8 cellular contexts compared by ENCODE assay signal in the genomic region with DNA sequence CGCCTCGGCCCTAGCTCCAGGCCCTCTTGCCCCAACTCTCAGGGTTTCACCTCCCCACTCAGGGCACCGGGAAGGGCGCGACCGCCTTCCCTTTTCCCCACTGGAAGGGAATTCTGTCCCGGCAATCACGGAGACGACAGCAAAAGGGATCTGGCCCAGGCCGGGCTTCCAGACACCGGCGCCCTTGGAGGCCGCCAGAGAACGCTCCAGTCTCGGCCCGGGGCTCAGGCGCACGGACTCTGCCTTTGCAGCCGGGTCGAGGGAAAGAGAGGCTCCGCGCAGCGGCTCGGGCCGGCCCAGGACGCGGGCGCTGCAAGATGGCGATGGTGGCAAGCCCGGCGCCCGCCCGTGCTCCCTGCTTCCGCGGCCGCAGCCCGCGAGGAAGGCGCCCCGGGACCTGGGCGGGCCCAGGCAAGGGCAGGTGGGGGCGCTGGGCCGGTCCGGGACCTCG. TPM values are rescaled to one million over a fixed set of nuclear protein-coding genes. Genes with fewer than 3 reads are reported as not detected.
DNase-seq lines count a peak whose midpoint lies in the region; ATAC-seq, FAIRE-seq and TF ChIP-seq lines count a peak whose summit lies in the region.

No MANE protein-coding gene starts in this region.

- POLR2A ChIA-PET in HCT116 (lab: Charles Lee), result interaction anchor here (2.0 kb wide), 1 partner anchor 98 kb away, joined by 8 read pairs; a partner anchor contains a TSS

- H3K4me3 ChIP-seq in DOHH2 (ENCODE audit: low read length) (peak overlapping the region; percentile 94), HCT116 (replicated peaks in 1 of 2; ENCODE audit: low read depth in 1 of 2, low read length in 2 of 2) (peak overlapping the region; percentile 86 to 90), SU-DHL-6 (ENCODE audit: insufficient read depth, low read length, poor library complexity, severe bottlenecking) (peak overlapping the region; percentile 99)

- ATAC-seq in HCT116 (no peak), GM19397 (IDR thresholded peaks at IDR 0.05; ENCODE audit: unreplicated experiment) (no peak)

- H3K9me2 ChIP-seq in DOHH2 (replicated peaks; ENCODE audit: control insufficient read depth, low read length), result no peaks in the 10 kb centered on the region
- H3K9me2 ChIP-seq in HCT116 (ENCODE audit: insufficient read depth), result no peaks in the 10 kb centered on the region
- no peaks in the 10 kb centered on the region for H3K9me2 ChIP-seq in SU-DHL-6 (replicated peaks; ENCODE audit: insufficient read depth, low read length)

- CTCF ChIA-PET in HCT116 (lab: Charles Lee), result no interaction called here

- TF ChIP-seq RAD21 in HCT116 (IDR thresholded peaks at IDR 0.05; ENCODE audit: low read depth), result no peak

- H3K36me3 ChIP-seq in DOHH2 (ENCODE audit: control insufficient read depth, low read length) (peaks cover 69% of the 10 kb centered on the region), HCT116 (ENCODE audit: control insufficient read depth in 1 of 2, insufficient read depth in 2 of 2, low read length in 2 of 2) (peaks cover 0 to 5% of the 10 kb centered on the region in 2 experiments; a peak in 1 of 4 replicates), SU-DHL-6 (ENCODE audit: low read length) (peaks cover 4% of the 10 kb centered on the region; the same call in 1 of the 2 replicates)

- H3K27me3 ChIP-seq in DOHH2 (ENCODE audit: control insufficient read depth, low read length) (no peaks in the 10 kb centered on the region), HCT116 (ENCODE audit: insufficient read depth, low read length) (no peaks in the 10 kb centered on the region), SU-DHL-6 (ENCODE audit: low read length) (no peaks in the 10 kb centered on the region)

- H3K79me2 ChIP-seq in DOHH2 (ENCODE audit: control insufficient read depth, low read length) (peaks cover 81% of the 10 kb centered on the region), HCT116 (ENCODE audit: insufficient read depth, low read length) (peaks cover 62% of the 10 kb centered on the region), SU-DHL-6 (ENCODE audit: insufficient read depth, low read length) (peaks cover 65% of the 10 kb centered on the region)

- H3K4me2 ChIP-seq in DOHH2 (ENCODE audit: low read length), result peak overlapping the region; percentile 100
- peak overlapping the region; percentile 96 for H3K4me2 ChIP-seq in HCT116 (ENCODE audit: low read length)
- peak overlapping the region; percentile 69 for H3K4me2 ChIP-seq in SU-DHL-6 (ENCODE audit: low read depth, low read length, poor library complexity, severe bottlenecking)

- no peak for FAIRE-seq in urothelium cell line (lab: Jason Lieb, UNC)

- TF ChIP-seq POLR2A in HCT116 (IDR thresholded peaks at IDR 0.05; ENCODE audit: borderline replicate concordance, extremely low read depth, insufficient read depth, insufficient read length), result no peak

- no peak for TF ChIP-seq CTCF in DOHH2 (IDR thresholded peaks at IDR 0.05; ENCODE audit: low read depth, low read length, poor library complexity, severe bottlenecking)
- no peak for TF ChIP-seq CTCF in HCT116 (IDR thresholded peaks at IDR 0.05 in 2 of 3, conservative IDR thresholded peaks at IDR 0.05 in 1 of 3; ENCODE audit: borderline replicate concordance in 1 of 3, insufficient read depth in 1 of 3, low read depth in 2 of 3, low read length in 2 of 3)
- TF ChIP-seq CTCF in SU-DHL-6 (IDR thresholded peaks at IDR 0.05; ENCODE audit: insufficient read depth, low read length, poor library complexity, severe bottlenecking), result no peak

- peaks cover 21% of the 10 kb centered on the region; the same call in 1 of the 2 replicates for H3K9me3 ChIP-seq in DOHH2 (ENCODE audit: control insufficient read depth, insufficient read depth, low read length)
- no peaks in the 10 kb centered on the region; a peak in 1 of 4 replicates for H3K9me3 ChIP-seq in HCT116 (ENCODE audit: control insufficient read depth in 1 of 2, insufficient read depth in 1 of 2, low read depth in 1 of 2, low read length in 2 of 2)
- H3K9me3 ChIP-seq in SU-DHL-6 (ENCODE audit: insufficient read depth, low read length), result no peaks in the 10 kb centered on the region

- peaks cover 25% of the 10 kb centered on the region for H4K20me1 ChIP-seq in DOHH2 (ENCODE audit: control insufficient read depth, insufficient read depth, low read depth, low read length)
- no peaks in the 10 kb centered on the region for H4K20me1 ChIP-seq in HCT116 (ENCODE audit: insufficient read depth)
- peaks cover 4% of the 10 kb centered on the region; the same call in 1 of the 2 replicates for H4K20me1 ChIP-seq in SU-DHL-6 (ENCODE audit: low read depth, low read length)

- RAD21 ChIA-PET in HCT116 (lab: Charles Lee; ENCODE audit: low non-redundant PET in 1 of 2, low total read pairs in 2 of 2, uncharacterized antibody in 2 of 2, unreplicated experiment in 2 of 2), result no interaction called here

- H3K4me1 ChIP-seq in DOHH2 (ENCODE audit: control insufficient read depth, low read length) (peaks cover 47% of the 10 kb centered on the region), HCT116 (ENCODE audit: control insufficient read depth in 1 of 2, insufficient read depth in 2 of 2, low read length in 2 of 2) (peaks cover 16 to 23% of the 10 kb centered on the region in 2 experiments)

- H3K27ac ChIP-seq in DOHH2 (ENCODE audit: low read depth, low read length) (peak overlapping the region; percentile 78), HCT116 (ENCODE audit: low read depth, low read length) (peak overlapping the region; percentile 100), SU-DHL-6 (ENCODE audit: low read depth, low read length) (peak overlapping the region; percentile 89)

- H3K9ac ChIP-seq in HCT116 (ENCODE audit: low read length) (peak overlapping the region; percentile 99), SU-DHL-6 (ENCODE audit: low read length) (peak overlapping the region; percentile 100)

- no TSS peak for BruUV-seq in HCT116 (replicated peaks; lab: Mats Ljungman, UMichigan)

- H3F3A ChIP-seq in DOHH2 (ENCODE audit: control insufficient read depth, insufficient read depth) (no peaks in the 10 kb centered on the region), SU-DHL-6 (ENCODE audit: insufficient read depth) (no peaks in the 10 kb centered on the region)

- DNase-seq in HCT116 (ENCODE audit: low read depth, low spot score) (no peak), fibroblast of peridontal ligament (ENCODE audit: extremely low read depth) (peak; percentile 15), pons (ENCODE audit: low spot score) (peak; percentile 8), NCI-H774 (lab: John Stamatoyannopoulos, UW) (no peak), urothelium cell line (ENCODE audit: low spot score) (no peak)

- intact Hi-C loops in HCT116 (cut with micrococcal nuclease), result loop anchor here (1.0 kb wide), 1 partner anchor 99 kb away; a partner anchor contains a TSS

- no peak overlapping the region for H2AFZ ChIP-seq in HCT116 (ENCODE audit: low read depth, low read length, poor library complexity, severe bottlenecking)
- no peak overlapping the region for H2AFZ ChIP-seq in SU-DHL-6 (ENCODE audit: low read depth, low read length, severe bottlenecking)

TF ChIP-seq in HCT116, 20 proteins besides CTCF, POLR2A, EP300 and RAD21:
- TF ChIP-seq CBX3 (IDR thresholded peaks at IDR 0.05; ENCODE audit: low read depth), result no peak
- TF ChIP-seq ZFX (IDR thresholded peaks at IDR 0.05), result peak; percentile 88; the same call in 1 of the 2 replicates
TF ChIP-seq in HCT116: peak in this region for 1.

RNA-seq across cellular contexts. Expression of a gene that starts 1.1 kb away (rescaled TPM):
- total RNA-seq in HCT116 (2021; ENCODE audit: unreplicated experiment), result 175 TPM
- polyA plus RNA-seq in HCT116 (2012), result 225 and 299 TPM in 2 replicates

RNA-seq across cellular contexts. Expression of a gene that starts 41.9 kb away (rescaled TPM):
- total RNA-seq in HCT116 (2021; ENCODE audit: unreplicated experiment), result 88.3 TPM
- polyA plus RNA-seq in HCT116 (2012), result 66.7 and 73.2 TPM in 2 replicates

Comparison
In these comparisons a context has a peak if more than half of its experiments do, and no peak if none do; other contexts are left out.
1. DNase-seq: peak in fibroblast of peridontal ligament (single experiment) and pons (single experiment); none in HCT116 (single experiment), NCI-H774 (single experiment) and urothelium cell line (single experiment).
2. Peak in every context shown above with its lines, with median percentiles within 50 percentile points of each other: H3K27ac ChIP-seq, H3K4me2 ChIP-seq and H3K4me3 ChIP-seq.